ENCODE assay signal across 2 cellular contexts in genomic region chr4:61545902-61546498, GRCh38.
TF ChIP-seq lines count a peak whose summit lies in the region.

No MANE protein-coding gene starts in this region.

TF ChIP-seq in SK-N-SH treated with all-trans-retinoic acid at 6 μM for 48 hours, 23 proteins besides CTCF, POLR2A, EP300 and RAD21 (continued from another document):
- TF ChIP-seq, protein P1, sequence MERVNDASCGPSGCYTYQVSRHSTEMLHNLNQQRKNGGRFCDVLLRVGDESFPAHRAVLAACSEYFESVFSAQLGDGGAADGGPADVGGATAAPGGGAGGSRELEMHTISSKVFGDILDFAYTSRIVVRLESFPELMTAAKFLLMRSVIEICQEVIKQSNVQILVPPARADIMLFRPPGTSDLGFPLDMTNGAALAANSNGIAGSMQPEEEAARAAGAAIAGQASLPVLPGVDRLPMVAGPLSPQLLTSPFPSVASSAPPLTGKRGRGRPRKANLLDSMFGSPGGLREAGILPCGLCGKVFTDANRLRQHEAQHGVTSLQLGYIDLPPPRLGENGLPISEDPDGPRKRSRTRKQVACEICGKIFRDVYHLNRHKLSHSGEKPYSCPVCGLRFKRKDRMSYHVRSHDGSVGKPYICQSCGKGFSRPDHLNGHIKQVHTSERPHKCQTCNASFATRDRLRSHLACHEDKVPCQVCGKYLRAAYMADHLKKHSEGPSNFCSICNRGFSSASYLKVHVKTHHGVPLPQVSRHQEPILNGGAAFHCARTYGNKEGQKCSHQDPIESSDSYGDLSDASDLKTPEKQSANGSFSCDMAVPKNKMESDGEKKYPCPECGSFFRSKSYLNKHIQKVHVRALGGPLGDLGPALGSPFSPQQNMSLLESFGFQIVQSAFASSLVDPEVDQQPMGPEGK (CRISPR knock-in tag; IDR thresholded peaks at IDR 0.05; ENCODE audit: borderline replicate concordance) = no peak

TF ChIP-seq in SK-N-SH, 30 proteins besides CTCF, POLR2A, EP300 and RAD21 (continued from another document):
- no peak for TF ChIP-seq USF2 (IDR thresholded peaks at IDR 0.05; ENCODE audit: borderline replicate concordance, low read depth, low read length)
- TF ChIP-seq SMC3 (IDR thresholded peaks at IDR 0.05; ENCODE audit: low read depth, low read length) = no peak
- TF ChIP-seq MXI1 (IDR thresholded peaks at IDR 0.05; ENCODE audit: low read depth, low read length) = no peak
- TF ChIP-seq, protein P2, sequence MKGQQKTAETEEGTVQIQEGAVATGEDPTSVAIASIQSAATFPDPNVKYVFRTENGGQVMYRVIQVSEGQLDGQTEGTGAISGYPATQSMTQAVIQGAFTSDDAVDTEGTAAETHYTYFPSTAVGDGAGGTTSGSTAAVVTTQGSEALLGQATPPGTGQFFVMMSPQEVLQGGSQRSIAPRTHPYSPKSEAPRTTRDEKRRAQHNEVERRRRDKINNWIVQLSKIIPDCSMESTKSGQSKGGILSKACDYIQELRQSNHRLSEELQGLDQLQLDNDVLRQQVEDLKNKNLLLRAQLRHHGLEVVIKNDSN (IDR thresholded peaks at IDR 0.05; ENCODE audit: borderline replicate concordance, low read depth) = no peak
